ENCODE assay signal across 12 cellular contexts in the genomic region with DNA sequence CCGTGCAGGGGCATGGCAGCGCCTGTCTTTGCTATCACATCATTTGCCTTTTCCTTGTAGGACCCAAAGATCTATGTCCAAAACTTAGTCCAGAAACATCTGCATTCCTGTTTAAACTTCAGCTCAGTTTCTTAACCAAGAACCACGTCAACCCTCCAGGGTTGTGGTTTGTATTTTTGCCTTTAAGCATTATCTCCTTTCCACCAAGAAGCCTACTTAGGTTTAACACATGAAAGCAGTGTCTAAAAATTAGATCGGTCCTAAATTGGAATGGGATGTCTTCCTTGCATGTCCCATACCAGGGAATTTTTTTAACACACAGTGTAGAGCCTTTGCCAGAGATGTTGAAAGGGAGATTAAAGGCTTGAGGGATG. TPM values are rescaled to one million over a fixed set of nuclear protein-coding genes. Genes with fewer than 3 reads are reported as not detected.
DNase-seq lines count a peak whose midpoint lies in the region; ATAC-seq and TF ChIP-seq lines count a peak whose summit lies in the region.
"Had no signal": no experiment of that assay in that cellular context is flagged by ENCODE, and none has a peak within 500 bp of the region (broad histone marks: within the 10 kb centered on the region; RNA-seq: fewer than 3 reads in every experiment).

No MANE protein-coding gene starts in this region.

- DNase-seq in stimulated activated naive CD8-positive, alpha-beta T cell treated with anti-CD3 and anti-CD28 coated beads, Interleukin-15, Interleukin-2, amounts not matched to agents 100 U/mL and 50 U/mL, for 24 hours, result no peak
- DNase-seq in colonic mucosa (no peak), natural killer cell (no peak), UCSD-AML1 (lab: John Stamatoyannopoulos, UW; ENCODE audit: unreplicated experiment) (no peak)
- DNase-seq in stimulated activated CD4-positive, alpha-beta T cell treated with anti-CD3 and anti-CD28 coated beads, Interleukin-15, amount 100 ng/mL, for 24 hours, result no peak
- DNase-seq in activated effector memory CD4-positive, alpha-beta T cell treated with Interleukin-2 at 50 U/mL for 16 hours, result no peak
- DNase-seq: adrenal gland, DMS 273 treated with DMSO at 0.1 percent for 48 hours, NCI-H226 had no signal

- TF ChIP-seq CTCF in colonic mucosa (IDR thresholded peaks at IDR 0.05) (no peak), natural killer cell (IDR thresholded peaks at IDR 0.05) (no peak)

- H3K4me3 Mint-ChIP-seq in stimulated activated naive CD8-positive, alpha-beta T cell treated with anti-CD3 and anti-CD28 coated beads, Interleukin-15, Interleukin-2, amounts not matched to agents 100 ng/mL and 50 ng/mL, for 24 hours, result peak overlapping the region; percentile 84
- H3K4me3 Mint-ChIP-seq in natural killer cell, result peak overlapping the region; percentile 21

- H3K4me1 Mint-ChIP-seq in stimulated activated naive CD8-positive, alpha-beta T cell treated with anti-CD3 and anti-CD28 coated beads, Interleukin-15, Interleukin-2, amounts not matched to agents 100 ng/mL and 50 ng/mL, for 24 hours (ENCODE audit: low read depth), result peaks cover 49% of the 10 kb centered on the region
- peaks cover 16 to 17% of the 10 kb centered on the region in 2 donors for H3K4me1 Mint-ChIP-seq in natural killer cell

- H3K27ac Mint-ChIP-seq in stimulated activated naive CD8-positive, alpha-beta T cell treated with anti-CD3 and anti-CD28 coated beads, Interleukin-15, Interleukin-2, amounts not matched to agents 100 ng/mL and 50 ng/mL, for 24 hours, result peak overlapping the region; percentile 92
- peak overlapping the region; percentile 79 to 95 for H3K27ac Mint-ChIP-seq in natural killer cell
- H3K27ac Mint-ChIP-seq: progenitor cell of endocrine pancreas had no signal

- no peak for ATAC-seq in stimulated activated naive CD8-positive, alpha-beta T cell treated with anti-CD3 and anti-CD28 coated beads, Interleukin-15, Interleukin-2, amounts not matched to agents 100 U/mL and 50 U/mL, for 24 hours
- ATAC-seq in natural killer cell (no peak), GM18867 (IDR thresholded peaks at IDR 0.05; ENCODE audit: unreplicated experiment) (no peak)

- peak overlapping the region in 1 of 2 donors; percentile 36 for H3K9ac ChIP-seq in colonic mucosa (ENCODE audit: low read depth in 2 of 2, low read length in 2 of 2)

- no peaks in the 10 kb centered on the region for H3K9me3 ChIP-seq in colonic mucosa
- H3K9me3 ChIP-seq: adrenal gland had no signal

- H3K4me3 ChIP-seq in colonic mucosa, result no peak overlapping the region
- H3K4me3 ChIP-seq: adrenal gland had no signal

- intact Hi-C loops in colonic mucosa (cut with DNase I) (no loop called here), natural killer cell (cut with micrococcal nuclease) (loop anchor here (2.0 kb wide), 1 partner anchor 312 kb away; the partner anchor contains the start of gene INTS6)

- H3K27me3 Mint-ChIP-seq in stimulated activated naive CD8-positive, alpha-beta T cell treated with anti-CD3 and anti-CD28 coated beads, Interleukin-15, Interleukin-2, amounts not matched to agents 100 ng/mL and 50 ng/mL, for 24 hours, result no peaks in the 10 kb centered on the region
- no peaks in the 10 kb centered on the region for H3K27me3 Mint-ChIP-seq in natural killer cell (ENCODE audit: low read depth in 2 of 2)
- H3K27me3 Mint-ChIP-seq: progenitor cell of endocrine pancreas had no signal

- H3K27me3 ChIP-seq in colonic mucosa, result no peaks in the 10 kb centered on the region
- H3K27me3 ChIP-seq: adrenal gland had no signal

- peaks cover 6% of the 10 kb centered on the region for H3K4me1 ChIP-seq in colonic mucosa

- peak overlapping the region; percentile 44 for H3K27ac ChIP-seq in colonic mucosa

- no peaks in the 10 kb centered on the region for H3K9me3 Mint-ChIP-seq in stimulated activated naive CD8-positive, alpha-beta T cell treated with anti-CD3 and anti-CD28 coated beads, Interleukin-15, Interleukin-2, amounts not matched to agents 100 ng/mL and 50 ng/mL, for 24 hours
- H3K9me3 Mint-ChIP-seq in natural killer cell, result no peaks in the 10 kb centered on the region

- H3K36me3 Mint-ChIP-seq in stimulated activated naive CD8-positive, alpha-beta T cell treated with anti-CD3 and anti-CD28 coated beads, Interleukin-15, Interleukin-2, amounts not matched to agents 100 ng/mL and 50 ng/mL, for 24 hours (ENCODE audit: low read depth), result peaks cover 26% of the 10 kb centered on the region
- peaks cover 11% of the 10 kb centered on the region for H3K36me3 Mint-ChIP-seq in natural killer cell

- no peaks in the 10 kb centered on the region for H3K36me3 ChIP-seq in colonic mucosa

RNA-seq across cellular contexts. Expression of gene DHRS12, which starts 38.8 kb away (rescaled TPM):
- total RNA-seq in colonic mucosa (10 to 100 TPM in 1 of 2 donors, 1 to 10 TPM in 1; 6.6 to 12.4 TPM), natural killer cell (10 to 100 TPM in 2 of 3 donors, 1 to 10 TPM in 1; 7.0 to 11.7 (median 10.4) TPM)
